16 cellular contexts compared by ENCODE assay signal in the genomic region with DNA sequence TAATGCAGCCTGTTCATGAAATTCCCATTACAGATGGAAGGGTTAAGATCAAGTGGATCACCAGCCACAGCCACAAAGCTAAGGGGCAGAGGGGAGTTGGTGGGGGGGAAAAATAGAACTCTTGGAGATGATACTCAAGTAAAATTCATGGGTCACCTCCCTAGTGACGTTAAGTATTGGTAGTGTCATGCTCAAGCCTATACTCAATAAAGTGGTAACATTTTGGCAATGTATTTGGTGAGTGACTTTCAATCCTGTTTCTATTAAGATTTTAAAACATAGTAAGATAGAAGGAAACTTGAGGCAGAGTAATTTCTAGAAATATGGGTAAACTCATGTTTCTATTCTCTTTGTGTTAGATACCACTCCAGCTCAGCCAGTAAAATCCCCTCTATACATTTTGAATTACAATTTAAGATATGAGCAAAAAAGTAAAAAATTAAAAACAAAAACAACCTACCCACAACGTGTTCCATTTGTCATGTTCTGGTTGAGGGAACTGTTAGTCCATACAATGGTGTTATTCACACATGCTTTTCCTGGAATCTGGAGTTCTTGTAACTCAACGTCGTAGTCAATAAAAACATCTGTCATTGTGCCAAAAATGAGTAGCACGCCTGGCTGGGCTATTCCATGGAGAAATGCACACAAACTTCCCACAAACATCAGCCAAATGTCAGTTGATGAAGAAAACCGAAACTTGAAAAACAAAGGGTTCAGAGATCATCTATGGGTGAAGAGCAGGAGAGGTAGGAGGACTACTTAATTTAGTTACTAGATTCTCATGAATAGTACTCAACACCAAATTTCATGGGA. TPM values are rescaled to one million over a fixed set of nuclear protein-coding genes. Genes with fewer than 3 reads are reported as not detected.
DNase-seq lines count a peak whose midpoint lies in the region; ATAC-seq and TF ChIP-seq lines count a peak whose summit lies in the region.
"Had no signal": no experiment of that assay in that cellular context is flagged by ENCODE, and none has a peak within 500 bp of the region (broad histone marks: within the 10 kb centered on the region; RNA-seq: fewer than 3 reads in every experiment).

No MANE protein-coding gene starts in this region.

- no peak overlapping the region for H3K4me3 ChIP-seq in left ventricle myocardium inferior
- no peak overlapping the region for H3K4me3 ChIP-seq in smooth muscle cell
- H3K4me3 ChIP-seq in MM.1S (ENCODE audit: low read length): no peak overlapping the region

- TF ChIP-seq CTCF in left ventricle myocardium inferior (IDR thresholded peaks at IDR 0.05; ENCODE audit: borderline replicate concordance) (no peak), smooth muscle cell (IDR thresholded peaks at IDR 0.05; ENCODE audit: borderline replicate concordance, insufficient read depth, poor library complexity, severe bottlenecking) (no peak), MM.1S (IDR thresholded peaks at IDR 0.05; ENCODE audit: low read length) (no peak)

- peak overlapping the region; percentile 78 for H3K27ac ChIP-seq in left ventricle myocardium inferior (replicated peaks)
- peak overlapping the region; percentile 51 for H3K27ac ChIP-seq in smooth muscle cell (ENCODE audit: low read depth)
- H3K27ac ChIP-seq in MM.1S (ENCODE audit: low read length): no peak overlapping the region

- H3K9ac ChIP-seq in smooth muscle cell (ENCODE audit: low read depth): no peak overlapping the region
- H3K9ac ChIP-seq in MM.1S (ENCODE audit: low read length): no peak overlapping the region

- H3K9me3 Mint-ChIP-seq in activated CD4-positive, alpha-beta memory T cell treated with anti-CD3 and anti-CD28 coated beads for 36 hours: no peaks in the 10 kb centered on the region
- peaks cover 2% of the 10 kb centered on the region for H3K9me3 Mint-ChIP-seq in activated CD4-positive, alpha-beta memory T cell treated with anti-CD3 and anti-CD28 coated beads, Interleukin-2, amount 10 ng/mL, durations not matched to agents 7 days and 5 days
- no peaks in the 10 kb centered on the region for H3K9me3 Mint-ChIP-seq in central memory CD8-positive, alpha-beta T cell
- H3K9me3 Mint-ChIP-seq: CD4-positive, alpha-beta T cell had no signal

- peak overlapping the region; percentile 23 for H3K27ac Mint-ChIP-seq in activated CD4-positive, alpha-beta memory T cell treated with anti-CD3 and anti-CD28 coated beads for 36 hours
- no peak overlapping the region for H3K27ac Mint-ChIP-seq in activated CD4-positive, alpha-beta memory T cell treated with anti-CD3 and anti-CD28 coated beads, Interleukin-2, amount 10 ng/mL, durations not matched to agents 7 days and 5 days
- H3K27ac Mint-ChIP-seq in central memory CD8-positive, alpha-beta T cell (ENCODE audit: low read depth): peak overlapping the region; percentile 60
- H3K27ac Mint-ChIP-seq: CD4-positive, alpha-beta T cell; HFFc6; IgD-negative memory B cell had no signal

- H3K9me3 ChIP-seq in left ventricle myocardium inferior (replicated peaks) (no peaks in the 10 kb centered on the region), smooth muscle cell (replicated peaks; ENCODE audit: low read depth) (no peaks in the 10 kb centered on the region), MM.1S (replicated peaks; ENCODE audit: insufficient read depth, low read length) (no peaks in the 10 kb centered on the region)

- H3K36me3 Mint-ChIP-seq in activated CD4-positive, alpha-beta memory T cell treated with anti-CD3 and anti-CD28 coated beads for 36 hours: no peaks in the 10 kb centered on the region
- no peaks in the 10 kb centered on the region for H3K36me3 Mint-ChIP-seq in activated CD4-positive, alpha-beta memory T cell treated with anti-CD3 and anti-CD28 coated beads, Interleukin-2, amount 10 ng/mL, durations not matched to agents 7 days and 5 days (ENCODE audit: low read depth)
- no peaks in the 10 kb centered on the region for H3K36me3 Mint-ChIP-seq in central memory CD8-positive, alpha-beta T cell (ENCODE audit: insufficient read depth)
- H3K36me3 Mint-ChIP-seq: IgD-negative memory B cell had no signal

- H3K79me2 ChIP-seq in smooth muscle cell (ENCODE audit: low read depth) (no peaks in the 10 kb centered on the region), MM.1S (ENCODE audit: low read length) (no peaks in the 10 kb centered on the region)

- CTCF ChIA-PET in activated CD4-positive, alpha-beta memory T cell treated with anti-CD3 and anti-CD28 coated beads for 36 hours (lab: Charles Lee): no interaction called here
- CTCF ChIA-PET in activated CD4-positive, alpha-beta memory T cell treated with anti-CD3 and anti-CD28 coated beads, Interleukin-2, amount 10 ng/mL, durations not matched to agents 7 days and 5 days (lab: Charles Lee): no interaction called here

- intact Hi-C loops in activated CD4-positive, alpha-beta memory T cell treated with anti-CD3 and anti-CD28 coated beads for 36 hours (cut with micrococcal nuclease): no loop called here
- intact Hi-C loops in left ventricle myocardium inferior (cut with micrococcal nuclease): no loop called here

- H3K27me3 ChIP-seq in left ventricle myocardium inferior (ENCODE audit: low read depth) (no peaks in the 10 kb centered on the region), smooth muscle cell (ENCODE audit: low read depth) (peaks cover 20% of the 10 kb centered on the region), MM.1S (replicated peaks; ENCODE audit: insufficient read depth, low read length) (no peaks in the 10 kb centered on the region)

- H3K4me2 ChIP-seq in smooth muscle cell (no peak overlapping the region), MM.1S (ENCODE audit: low read depth, low read length) (no peak overlapping the region)

- WGBS in smooth muscle cell (ENCODE audit: low lambda C conversion rate): 76% methylated on average over 6 of the region's 6 CpGs

- H3K36me3 ChIP-seq in left ventricle myocardium inferior (no peaks in the 10 kb centered on the region), smooth muscle cell (ENCODE audit: low read depth) (no peaks in the 10 kb centered on the region), MM.1S (replicated peaks; ENCODE audit: insufficient read depth, low read length) (no peaks in the 10 kb centered on the region)

- peaks cover 13% of the 10 kb centered on the region for H3K4me1 Mint-ChIP-seq in activated CD4-positive, alpha-beta memory T cell treated with anti-CD3 and anti-CD28 coated beads for 36 hours (ENCODE audit: low read depth)
- peaks cover 6% of the 10 kb centered on the region for H3K4me1 Mint-ChIP-seq in activated CD4-positive, alpha-beta memory T cell treated with anti-CD3 and anti-CD28 coated beads, Interleukin-2, amount 10 ng/mL, durations not matched to agents 7 days and 5 days
- peaks cover 10% of the 10 kb centered on the region for H3K4me1 Mint-ChIP-seq in central memory CD8-positive, alpha-beta T cell

- no peak for ATAC-seq in central memory CD8-positive, alpha-beta T cell (replicated peaks; ENCODE audit: extremely low read depth, poor library complexity, severe bottlenecking)
- ATAC-seq in GM18861 (IDR thresholded peaks at IDR 0.05; ENCODE audit: unreplicated experiment) (no peak), GM21423 (IDR thresholded peaks at IDR 0.05; ENCODE audit: unreplicated experiment) (no peak)

- no peak for DNase-seq in activated CD4-positive, alpha-beta memory T cell treated with anti-CD3 and anti-CD28 coated beads for 36 hours
- no peak for DNase-seq in activated CD4-positive, alpha-beta memory T cell treated with anti-CD3 and anti-CD28 coated beads, Interleukin-2, amount 10 ng/mL, durations not matched to agents 7 days and 5 days
- DNase-seq in central memory CD8-positive, alpha-beta T cell (ENCODE audit: low spot score in 2 of 2): no peak
- no peak for DNase-seq in left ventricle myocardium inferior
- DNase-seq in smooth muscle cell (lab: John Stamatoyannopoulos, UW; ENCODE audit: unreplicated experiment): no peak
- DNase-seq in MM.1S: no peak
- DNase-seq: activated effector memory CD4-positive, alpha-beta T cell treated with anti-CD3 and anti-CD28 coated beads, Interleukin-2, amount 50 U/mL, for 16 hours; CD4-positive, alpha-beta T cell; HFFc6; NCI-H1092; substantia nigra had no signal

- H2AFZ ChIP-seq in smooth muscle cell (ENCODE audit: low read depth): no peak overlapping the region
- H2AFZ ChIP-seq in MM.1S (ENCODE audit: low read length): no peak overlapping the region

- POLR2A ChIA-PET in activated CD4-positive, alpha-beta memory T cell treated with anti-CD3 and anti-CD28 coated beads for 36 hours (lab: Charles Lee): no interaction called here
- POLR2A ChIA-PET in activated CD4-positive, alpha-beta memory T cell treated with anti-CD3 and anti-CD28 coated beads, Interleukin-2, amount 10 ng/mL, durations not matched to agents 7 days and 5 days (lab: Charles Lee): no interaction called here

- peaks cover 4% of the 10 kb centered on the region for H3F3A ChIP-seq in smooth muscle cell (ENCODE audit: low read depth)
- no peaks in the 10 kb centered on the region for H3F3A ChIP-seq in MM.1S (ENCODE audit: insufficient read depth, low read length)

- H3K4me1 ChIP-seq in left ventricle myocardium inferior: peaks cover 33% of the 10 kb centered on the region
- no peaks in the 10 kb centered on the region for H3K4me1 ChIP-seq in smooth muscle cell (ENCODE audit: low read depth)
- H3K4me1 ChIP-seq in MM.1S (ENCODE audit: low read length): no peaks in the 10 kb centered on the region

- H3K4me3 Mint-ChIP-seq in activated CD4-positive, alpha-beta memory T cell treated with anti-CD3 and anti-CD28 coated beads for 36 hours: no peak overlapping the region
- H3K4me3 Mint-ChIP-seq in activated CD4-positive, alpha-beta memory T cell treated with anti-CD3 and anti-CD28 coated beads, Interleukin-2, amount 10 ng/mL, durations not matched to agents 7 days and 5 days: no peak overlapping the region
- H3K4me3 Mint-ChIP-seq in central memory CD8-positive, alpha-beta T cell: no peak overlapping the region
- H3K4me3 Mint-ChIP-seq: CD4-positive, alpha-beta T cell; HFFc6; IgD-negative memory B cell had no signal

- H3K9me2 ChIP-seq in MM.1S (replicated peaks; ENCODE audit: insufficient read depth, low read length): no peaks in the 10 kb centered on the region

- H3K27me3 Mint-ChIP-seq in activated CD4-positive, alpha-beta memory T cell treated with anti-CD3 and anti-CD28 coated beads for 36 hours: no peaks in the 10 kb centered on the region
- H3K27me3 Mint-ChIP-seq in activated CD4-positive, alpha-beta memory T cell treated with anti-CD3 and anti-CD28 coated beads, Interleukin-2, amount 10 ng/mL, durations not matched to agents 7 days and 5 days: no peaks in the 10 kb centered on the region
- H3K27me3 Mint-ChIP-seq in central memory CD8-positive, alpha-beta T cell: no peaks in the 10 kb centered on the region
- H3K27me3 Mint-ChIP-seq: CD4-positive, alpha-beta T cell had no signal

- no peaks in the 10 kb centered on the region for H4K20me1 ChIP-seq in smooth muscle cell (ENCODE audit: low read depth)
- no peaks in the 10 kb centered on the region for H4K20me1 ChIP-seq in MM.1S (ENCODE audit: insufficient read depth, low read length)

RNA-seq across cellular contexts. Expression of gene ABCB11, which starts 18.1 kb away (rescaled TPM):
- total RNA-seq in activated CD4-positive, alpha-beta memory T cell treated with anti-CD3 and anti-CD28 coated beads for 36 hours: not detected
- total RNA-seq in activated CD4-positive, alpha-beta memory T cell treated with anti-CD3 and anti-CD28 coated beads, Interleukin-2, amount 10 ng/mL, durations not matched to agents 7 days and 5 days: not detected
- total RNA-seq in left ventricle myocardium inferior: 0.05 TPM
- 0.04 TPM in 1 of 2 replicates, not detected in the other for total RNA-seq in smooth muscle cell
- polyA plus RNA-seq in smooth muscle cell: 0.05 TPM in 1 of 2 replicates, not detected in the other
- total RNA-seq: A172; CD4-positive, alpha-beta T cell; myocyte had no signal
- polyA plus RNA-seq: IgD-negative memory B cell had no signal

RNA-seq across cellular contexts. Expression of gene DHRS9, which starts 56.3 kb away (rescaled TPM):
- total RNA-seq in activated CD4-positive, alpha-beta memory T cell treated with anti-CD3 and anti-CD28 coated beads for 36 hours: 1 to 10 TPM; 4.9 to 5.4 TPM
- not detected for total RNA-seq in activated CD4-positive, alpha-beta memory T cell treated with anti-CD3 and anti-CD28 coated beads, Interleukin-2, amount 10 ng/mL, durations not matched to agents 7 days and 5 days
- total RNA-seq in left ventricle myocardium inferior (7.3 TPM), smooth muscle cell (0.09 and 1.2 TPM in 2 replicates)
- polyA plus RNA-seq in smooth muscle cell: 0.38 TPM in 1 of 2 replicates, not detected in the other
- total RNA-seq: A172; CD4-positive, alpha-beta T cell; HFFc6; myocyte had no signal
